Comparison of ENCODE assay signal across 8 cellular contexts in the genomic region with DNA sequence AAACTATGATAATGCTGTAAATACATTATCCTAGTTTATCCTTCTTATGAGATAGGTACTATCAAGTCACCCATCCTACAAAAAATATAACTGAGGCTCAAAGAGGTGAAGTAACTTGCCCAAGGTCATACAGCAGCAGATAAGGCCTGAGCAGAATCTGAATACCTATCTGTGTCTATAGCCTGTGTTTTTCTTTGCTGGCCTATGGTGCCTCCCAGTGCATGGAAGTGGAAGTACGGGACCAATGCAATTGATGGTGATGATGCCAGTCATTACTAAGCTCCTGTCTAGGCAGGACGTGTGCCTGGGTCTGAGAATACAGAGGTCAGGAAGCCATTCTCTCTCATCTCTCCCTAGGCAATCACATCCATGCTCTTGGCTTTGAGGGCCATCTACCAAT.
DNase-seq lines count a peak whose midpoint lies in the region; ATAC-seq and TF ChIP-seq lines count a peak whose summit lies in the region.

No MANE protein-coding gene starts in this region.

- H3K4me3 Mint-ChIP-seq in activated CD8-positive, alpha-beta T cell treated with anti-CD3 and anti-CD28 coated beads for 36 hours, result no peak overlapping the region

- no peaks in the 10 kb centered on the region for H3K9me3 Mint-ChIP-seq in activated CD8-positive, alpha-beta T cell treated with anti-CD3 and anti-CD28 coated beads for 36 hours

- DNase-seq in Caki2 (ENCODE audit: low read depth), result peak; percentile 27
- peak; percentile 18 for DNase-seq in NCI-H226
- DNase-seq in activated CD8-positive, alpha-beta T cell treated with anti-CD3 and anti-CD28 coated beads for 36 hours, result peak; percentile 64
- no peak for DNase-seq in left ventricle myocardium superior
- DNase-seq in stimulated activated CD4-positive, alpha-beta T cell treated with anti-CD3 and anti-CD28 coated beads, Interleukin-1b, Interleukin-23, amount 100 ng/mL, for 48 hours, result peak; percentile 46
- no peak for DNase-seq in NCI-H1930 (lab: John Stamatoyannopoulos, UW)

- ATAC-seq in GM18868 (IDR thresholded peaks at IDR 0.05; ENCODE audit: unreplicated experiment) (peak; percentile 93), HG03025 (IDR thresholded peaks at IDR 0.05; ENCODE audit: low FRiP score, unreplicated experiment) (peak; percentile 86), left ventricle myocardium superior (peak; percentile 40)
- peak; percentile 96 for ATAC-seq in activated CD8-positive, alpha-beta T cell treated with anti-CD3 and anti-CD28 coated beads for 36 hours

- no peaks in the 10 kb centered on the region for H3K27me3 Mint-ChIP-seq in activated CD8-positive, alpha-beta T cell treated with anti-CD3 and anti-CD28 coated beads for 36 hours

- no peaks in the 10 kb centered on the region for H3K4me1 Mint-ChIP-seq in activated CD8-positive, alpha-beta T cell treated with anti-CD3 and anti-CD28 coated beads for 36 hours (ENCODE audit: low read depth)

- intact Hi-C loops in activated CD8-positive, alpha-beta T cell treated with anti-CD3 and anti-CD28 coated beads for 36 hours (cut with micrococcal nuclease), result loop anchor here (5.0 to 10.0 kb wide), 2 partner anchors 76 to 131 kb away; partner anchors contain the start of gene SLC36A1
- intact Hi-C loops in left ventricle myocardium superior (cut with micrococcal nuclease), result loop anchor here (5.0 kb wide), 1 partner anchor 124 kb away; no protein-coding TSS in a partner anchor

- no peaks in the 10 kb centered on the region for H3K36me3 Mint-ChIP-seq in activated CD8-positive, alpha-beta T cell treated with anti-CD3 and anti-CD28 coated beads for 36 hours (ENCODE audit: low read depth)

- TF ChIP-seq CTCF in activated CD8-positive, alpha-beta T cell treated with anti-CD3 and anti-CD28 coated beads for 36 hours (IDR thresholded peaks at IDR 0.05), result peak; percentile 62

- no peak overlapping the region for H3K27ac Mint-ChIP-seq in activated CD8-positive, alpha-beta T cell treated with anti-CD3 and anti-CD28 coated beads for 36 hours

- CTCF ChIA-PET in activated CD8-positive, alpha-beta T cell treated with anti-CD3 and anti-CD28 coated beads for 36 hours (lab: Charles Lee), result interaction anchor here (0.6 to 2.7 kb wide), 24 partner anchors 15 to 269 kb away, joined by 3 to 23 read pairs (median 4); partner anchors contain the start of gene SLC36A1

- in situ Hi-C loops in Caki2 (cut with HindIII; ENCODE audit: low pct_unique_long_range_greater_than_20kb, low sequenced_read_pairs), result no loop called here

- POLR2A ChIA-PET in activated CD8-positive, alpha-beta T cell treated with anti-CD3 and anti-CD28 coated beads for 36 hours (lab: Charles Lee), result no interaction called here

Comparison
In these comparisons a context has a peak if more than half of its experiments do, and no peak if none do; other contexts are left out.
1. DNase-seq: peak in Caki2 (single experiment), NCI-H226 (single experiment), activated CD8-positive, alpha-beta T cell treated with anti-CD3 and anti-CD28 coated beads for 36 hours (single experiment) and stimulated activated CD4-positive, alpha-beta T cell treated with anti-CD3 and anti-CD28 coated beads, Interleukin-1b, Interleukin-23, amount 100 ng/mL, for 48 hours (single experiment); none in left ventricle myocardium superior (single experiment) and NCI-H1930 (0 of 2).
2. ATAC-seq: peak in every context shown above with its lines; median percentile 96 in activated CD8-positive, alpha-beta T cell treated with anti-CD3 and anti-CD28 coated beads for 36 hours; 93 in GM18868; 86 in HG03025; 40 in left ventricle myocardium superior.